In the genomic region with DNA sequence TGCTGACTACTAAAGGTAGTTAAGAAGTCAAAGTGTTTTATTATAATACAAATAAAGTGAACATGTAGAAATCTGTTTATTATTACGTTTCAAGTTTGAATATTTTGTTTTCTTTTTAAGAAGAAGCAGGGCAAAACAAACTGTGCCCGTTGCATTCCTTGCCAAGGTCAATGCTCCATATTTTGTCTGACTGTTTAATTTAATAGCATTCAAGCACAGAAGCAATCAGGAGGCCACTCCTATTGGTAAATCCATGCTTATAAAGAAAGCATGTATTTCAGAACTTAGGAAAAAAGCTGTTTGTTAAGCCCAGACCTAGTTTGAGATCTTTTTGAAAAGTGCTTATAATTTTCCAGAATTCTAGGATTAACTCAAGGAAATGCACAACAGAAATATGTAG, we compare ENCODE assay signal across 1 cellular context.
TF ChIP-seq lines count a peak whose summit lies in the region.

No MANE protein-coding gene starts in this region.

TF ChIP-seq in HCT116, 20 proteins besides CTCF, POLR2A, EP300 and RAD21 (continued from another document):
- TF ChIP-seq, protein P1, sequence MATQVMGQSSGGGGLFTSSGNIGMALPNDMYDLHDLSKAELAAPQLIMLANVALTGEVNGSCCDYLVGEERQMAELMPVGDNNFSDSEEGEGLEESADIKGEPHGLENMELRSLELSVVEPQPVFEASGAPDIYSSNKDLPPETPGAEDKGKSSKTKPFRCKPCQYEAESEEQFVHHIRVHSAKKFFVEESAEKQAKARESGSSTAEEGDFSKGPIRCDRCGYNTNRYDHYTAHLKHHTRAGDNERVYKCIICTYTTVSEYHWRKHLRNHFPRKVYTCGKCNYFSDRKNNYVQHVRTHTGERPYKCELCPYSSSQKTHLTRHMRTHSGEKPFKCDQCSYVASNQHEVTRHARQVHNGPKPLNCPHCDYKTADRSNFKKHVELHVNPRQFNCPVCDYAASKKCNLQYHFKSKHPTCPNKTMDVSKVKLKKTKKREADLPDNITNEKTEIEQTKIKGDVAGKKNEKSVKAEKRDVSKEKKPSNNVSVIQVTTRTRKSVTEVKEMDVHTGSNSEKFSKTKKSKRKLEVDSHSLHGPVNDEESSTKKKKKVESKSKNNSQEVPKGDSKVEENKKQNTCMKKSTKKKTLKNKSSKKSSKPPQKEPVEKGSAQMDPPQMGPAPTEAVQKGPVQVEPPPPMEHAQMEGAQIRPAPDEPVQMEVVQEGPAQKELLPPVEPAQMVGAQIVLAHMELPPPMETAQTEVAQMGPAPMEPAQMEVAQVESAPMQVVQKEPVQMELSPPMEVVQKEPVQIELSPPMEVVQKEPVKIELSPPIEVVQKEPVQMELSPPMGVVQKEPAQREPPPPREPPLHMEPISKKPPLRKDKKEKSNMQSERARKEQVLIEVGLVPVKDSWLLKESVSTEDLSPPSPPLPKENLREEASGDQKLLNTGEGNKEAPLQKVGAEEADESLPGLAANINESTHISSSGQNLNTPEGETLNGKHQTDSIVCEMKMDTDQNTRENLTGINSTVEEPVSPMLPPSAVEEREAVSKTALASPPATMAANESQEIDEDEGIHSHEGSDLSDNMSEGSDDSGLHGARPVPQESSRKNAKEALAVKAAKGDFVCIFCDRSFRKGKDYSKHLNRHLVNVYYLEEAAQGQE (IDR thresholded peaks at IDR 0.05; ENCODE audit: low read depth) = no peak
- TF ChIP-seq SIN3A (IDR thresholded peaks at IDR 0.05; ENCODE audit: low read depth) (no peak), ZFX (IDR thresholded peaks at IDR 0.05) (no peak), FOSL1 (IDR thresholded peaks at IDR 0.05; ENCODE audit: low read depth) (no peak), TCF7L2 (IDR thresholded peaks at IDR 0.05; ENCODE audit: borderline replicate concordance, extremely low read depth, insufficient read depth, insufficient read length) (no peak), SRF (IDR thresholded peaks at IDR 0.05; ENCODE audit: low read depth) (no peak), JUND (IDR thresholded peaks at IDR 0.05) (no peak), EZH2phosphoT487 (IDR thresholded peaks at IDR 0.05; ENCODE audit: borderline replicate concordance) (no peak), EGR1 (IDR thresholded peaks at IDR 0.05; ENCODE audit: low read depth) (no peak), SP1 (IDR thresholded peaks at IDR 0.05; ENCODE audit: low read depth) (no peak), ZNF274 (IDR thresholded peaks at IDR 0.05; ENCODE audit: low read depth, low read length) (no peak), CEBPB (IDR thresholded peaks at IDR 0.05; ENCODE audit: low read depth) (no peak), CBX3 (IDR thresholded peaks at IDR 0.05; ENCODE audit: low read depth) (no peak), EZH2 (IDR thresholded peaks at IDR 0.05) (no peak), POLR2AphosphoS5 (IDR thresholded peaks at IDR 0.05; ENCODE audit: low read depth, low read length) (no peak)
- TF ChIP-seq, protein P2, sequence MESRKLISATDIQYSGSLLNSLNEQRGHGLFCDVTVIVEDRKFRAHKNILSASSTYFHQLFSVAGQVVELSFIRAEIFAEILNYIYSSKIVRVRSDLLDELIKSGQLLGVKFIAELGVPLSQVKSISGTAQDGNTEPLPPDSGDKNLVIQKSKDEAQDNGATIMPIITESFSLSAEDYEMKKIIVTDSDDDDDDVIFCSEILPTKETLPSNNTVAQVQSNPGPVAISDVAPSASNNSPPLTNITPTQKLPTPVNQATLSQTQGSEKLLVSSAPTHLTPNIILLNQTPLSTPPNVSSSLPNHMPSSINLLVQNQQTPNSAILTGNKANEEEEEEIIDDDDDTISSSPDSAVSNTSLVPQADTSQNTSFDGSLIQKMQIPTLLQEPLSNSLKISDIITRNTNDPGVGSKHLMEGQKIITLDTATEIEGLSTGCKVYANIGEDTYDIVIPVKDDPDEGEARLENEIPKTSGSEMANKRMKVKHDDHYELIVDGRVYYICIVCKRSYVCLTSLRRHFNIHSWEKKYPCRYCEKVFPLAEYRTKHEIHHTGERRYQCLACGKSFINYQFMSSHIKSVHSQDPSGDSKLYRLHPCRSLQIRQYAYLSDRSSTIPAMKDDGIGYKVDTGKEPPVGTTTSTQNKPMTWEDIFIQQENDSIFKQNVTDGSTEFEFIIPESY (IDR thresholded peaks at IDR 0.05; ENCODE audit: extremely low read depth, insufficient replicate concordance, low read length) = no peak
- TF ChIP-seq, protein P3, sequence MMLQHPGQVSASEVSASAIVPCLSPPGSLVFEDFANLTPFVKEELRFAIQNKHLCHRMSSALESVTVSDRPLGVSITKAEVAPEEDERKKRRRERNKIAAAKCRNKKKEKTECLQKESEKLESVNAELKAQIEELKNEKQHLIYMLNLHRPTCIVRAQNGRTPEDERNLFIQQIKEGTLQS (IDR thresholded peaks at IDR 0.05) = no peak
